Comparison of ENCODE assay signal across 26 cellular contexts in the genomic region with DNA sequence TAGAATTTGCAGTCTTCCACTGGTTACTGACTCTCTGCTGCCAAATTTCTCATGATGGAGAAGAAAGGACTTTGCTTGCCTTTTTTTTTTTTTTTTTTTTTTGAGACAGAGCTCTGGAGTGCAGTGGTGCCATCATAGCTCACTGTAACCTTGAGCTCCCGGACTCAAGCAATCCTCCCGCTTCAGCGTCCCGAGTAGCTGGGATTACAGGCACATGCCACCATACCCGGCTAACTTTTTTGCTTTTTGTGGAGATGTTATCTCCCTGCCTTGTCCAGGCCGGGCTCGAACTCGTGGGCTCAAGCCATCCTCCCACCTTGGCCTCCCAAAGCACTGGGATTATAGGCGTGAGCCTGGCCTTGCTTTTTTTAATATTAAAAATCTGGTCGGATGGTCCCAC. TPM values are rescaled to one million over a fixed set of nuclear protein-coding genes. Genes with fewer than 3 reads are reported as not detected.
DNase-seq lines count a peak whose midpoint lies in the region; ATAC-seq and TF ChIP-seq lines count a peak whose summit lies in the region.
"Had no signal": no experiment of that assay in that cellular context is flagged by ENCODE, and none has a peak within 500 bp of the region (broad histone marks: within the 10 kb centered on the region; RNA-seq: fewer than 3 reads in every experiment).

No MANE protein-coding gene starts in this region.

- no peak overlapping the region for H3K4me3 Mint-ChIP-seq in WTC11
- no peak overlapping the region for H3K4me3 Mint-ChIP-seq in endodermal cell
- no peak overlapping the region for H3K4me3 Mint-ChIP-seq in neural progenitor cell
- H3K4me3 Mint-ChIP-seq: CD4-positive, alpha-beta memory T cell had no signal

- H3K9me3 Mint-ChIP-seq in WTC11 (no peaks in the 10 kb centered on the region), endodermal cell (no peaks in the 10 kb centered on the region), neural progenitor cell (no peaks in the 10 kb centered on the region)

- peaks cover 66% of the 10 kb centered on the region for H3K36me3 Mint-ChIP-seq in WTC11
- peaks cover 60% of the 10 kb centered on the region for H3K36me3 Mint-ChIP-seq in endodermal cell (ENCODE audit: low read depth)
- H3K36me3 Mint-ChIP-seq in neural progenitor cell, result peaks cover 47% of the 10 kb centered on the region

- DNase-seq in DND-41 (no peak), G401 (ENCODE audit: low spot score) (peak; percentile 19), WTC11 (ENCODE audit: low spot score) (no peak), endodermal cell (no peak), neural progenitor cell (ENCODE audit: low spot score) (no peak)
- no peak for DNase-seq in activated naive CD4-positive, alpha-beta T cell treated with Interleukin-2 at 50 U/mL for 16 hours
- DNase-seq: C1 segment of cervical spinal cord; CD4-positive, alpha-beta memory T cell; COR-L47; DMS53; GDM1; Kasumi-1; NCI-H1105 treated with DMSO at 0.1 percent for 48 hours; NCI-H146; NCI-H1930; NCI-H446; NCI-H526; NCI-H82; NK-92 treated with Interleukin-12 subunit alpha and Interleukin-12 subunit beta, amount 100 ng/mL, for 24 hours; PC-3; Right ventricle myocardium superior had no signal

- no peak overlapping the region for H3K4me3 ChIP-seq in DND-41 (ENCODE audit: low read depth in 1 of 2, low read length in 2 of 2)
- H3K4me3 ChIP-seq in endodermal cell (ENCODE audit: low read length), result no peak overlapping the region
- no peak overlapping the region for H3K4me3 ChIP-seq in neural progenitor cell
- H3K4me3 ChIP-seq: GM12878, SJSA1 had no signal

- H2AFZ ChIP-seq in DND-41 (ENCODE audit: low read depth, low read length) (no peak overlapping the region), neural progenitor cell (replicated peaks) (no peak overlapping the region)

- H3K27ac ChIP-seq in DND-41 (ENCODE audit: low read length) (no peak overlapping the region), endodermal cell (ENCODE audit: low read depth, low read length) (no peak overlapping the region), neural progenitor cell (no peak overlapping the region)
- H3K27ac ChIP-seq: HL-60, SJSA1 had no signal

- H3K27ac Mint-ChIP-seq in WTC11 (peak overlapping the region; percentile 29; the same call in 1 of the 2 replicates), endodermal cell (no peak overlapping the region), neural progenitor cell (no peak overlapping the region)

- H3K79me2 ChIP-seq in DND-41 (ENCODE audit: insufficient read depth, low read length), result peaks cover 77% of the 10 kb centered on the region
- peaks cover 71% of the 10 kb centered on the region for H3K79me2 ChIP-seq in neural progenitor cell (ENCODE audit: low read depth)

- H3K9me3 ChIP-seq in DND-41 (ENCODE audit: insufficient read depth, low read length, severe bottlenecking) (no peaks in the 10 kb centered on the region), endodermal cell (ENCODE audit: control insufficient read depth, low read length) (no peaks in the 10 kb centered on the region), neural progenitor cell (ENCODE audit: low read depth) (no peaks in the 10 kb centered on the region)
- H3K9me3 ChIP-seq: SJSA1 had no signal

- 93 to 95% methylated on average over 10 of the region's 10 CpGs for WGBS in endodermal cell (ENCODE audit: insufficient coverage in 1 of 2, insufficient read length in 1 of 2), 2 experiments

- peaks cover 57% of the 10 kb centered on the region for H3K4me1 ChIP-seq in DND-41 (ENCODE audit: insufficient read depth, low read length)
- H3K4me1 ChIP-seq in endodermal cell (ENCODE audit: control insufficient read depth, insufficient read depth, low read length), result peaks cover 4% of the 10 kb centered on the region
- peaks cover 14% of the 10 kb centered on the region for H3K4me1 ChIP-seq in neural progenitor cell

- H3K4me1 Mint-ChIP-seq in WTC11 (peaks cover 42% of the 10 kb centered on the region), endodermal cell (peaks cover 25% of the 10 kb centered on the region), neural progenitor cell (peaks cover 37% of the 10 kb centered on the region)

- in situ Hi-C loops in G401 (cut with HindIII; ENCODE audit: low sequenced_read_pairs), result no loop called here

- peaks cover 90% of the 10 kb centered on the region for H4K20me1 ChIP-seq in DND-41 (ENCODE audit: insufficient read depth, low read length)
- peaks cover 85% of the 10 kb centered on the region for H4K20me1 ChIP-seq in neural progenitor cell (ENCODE audit: low read depth)

- H3K36me3 ChIP-seq in DND-41 (ENCODE audit: insufficient read depth, low read length) (peaks cover 98% of the 10 kb centered on the region), endodermal cell (ENCODE audit: control insufficient read depth, insufficient read depth, low read length) (peaks cover 57% of the 10 kb centered on the region), neural progenitor cell (peaks cover 28% of the 10 kb centered on the region)

- no peak overlapping the region for H3K9ac ChIP-seq in DND-41 (ENCODE audit: low read depth, low read length)
- no peak overlapping the region for H3K9ac ChIP-seq in endodermal cell (ENCODE audit: extremely low read depth, low read length, poor library complexity, severe bottlenecking)
- no peak overlapping the region for H3K9ac ChIP-seq in neural progenitor cell

- no peak for TF ChIP-seq CTCF in DND-41 (IDR thresholded peaks at IDR 0.05; ENCODE audit: borderline replicate concordance, extremely low read depth, low read length, poor library complexity, severe bottlenecking)
- no peak for TF ChIP-seq CTCF in WTC11 (IDR thresholded peaks at IDR 0.05)
- peak; percentile 10 for TF ChIP-seq CTCF in endodermal cell (conservative IDR thresholded peaks at IDR 0.05)
- TF ChIP-seq CTCF in neural progenitor cell (IDR thresholded peaks at IDR 0.05), result no peak

- H3K27me3 Mint-ChIP-seq in WTC11 (ENCODE audit: low read depth) (no peaks in the 10 kb centered on the region), endodermal cell (ENCODE audit: insufficient read depth) (no peaks in the 10 kb centered on the region), neural progenitor cell (ENCODE audit: insufficient read depth, low read depth) (peaks cover 3% of the 10 kb centered on the region)
- H3K27me3 Mint-ChIP-seq: CD4-positive, alpha-beta memory T cell had no signal

- CTCF ChIA-PET in WTC11 (lab: Charles Lee), result interaction anchor here (0.6 to 0.8 kb wide), 3 partner anchors 8 to 1188 kb away, joined by 3 read pairs; no protein-coding TSS in a partner anchor

- H3K4me2 ChIP-seq in DND-41 (ENCODE audit: insufficient read depth, low read length) (0 out of 2 replicates have a peak overlapping the region, but pooled peaks have one; percentile 95), neural progenitor cell (no peak overlapping the region)

- H3K27me3 ChIP-seq in DND-41 (ENCODE audit: insufficient read depth, low read length, poor library complexity) (no peaks in the 10 kb centered on the region), endodermal cell (ENCODE audit: control insufficient read depth, insufficient read depth, low read length, poor library complexity, severe bottlenecking) (no peaks in the 10 kb centered on the region), neural progenitor cell (no peaks in the 10 kb centered on the region)
- H3K27me3 ChIP-seq: SJSA1 had no signal

- peaks cover 4% of the 10 kb centered on the region for H3F3A ChIP-seq in neural progenitor cell (ENCODE audit: low read depth)

- POLR2A ChIA-PET in WTC11 (lab: Charles Lee), result interaction anchor here (0.6 to 0.7 kb wide), 2 partner anchors 8 to 625 kb away, joined by 3 to 6 read pairs; no protein-coding TSS in a partner anchor

- ATAC-seq in DND-41 (ENCODE audit: insufficient read depth, low read depth) (no peak), WTC11 (no peak), HG02642 (IDR thresholded peaks at IDR 0.05; ENCODE audit: poor library complexity, unreplicated experiment) (no peak)
- ATAC-seq: GM12878, HCT116, PC-3 had no signal

TF ChIP-seq in WTC11, 78 proteins besides CTCF, POLR2A, EP300 and RAD21 (continues in another document):
- TF ChIP-seq ATF1 (CRISPR knock-in tag; IDR thresholded peaks at IDR 0.05) (no peak), ZNF671 (CRISPR knock-in tag; IDR thresholded peaks at IDR 0.05) (no peak), ZNF219 (CRISPR knock-in tag; IDR thresholded peaks at IDR 0.05; ENCODE audit: borderline replicate concordance) (no peak), TCF7 (CRISPR knock-in tag; IDR thresholded peaks at IDR 0.05; ENCODE audit: low read depth) (no peak), NR1H2 (CRISPR knock-in tag; IDR thresholded peaks at IDR 0.05) (no peak)
- TF ChIP-seq, protein P1, sequence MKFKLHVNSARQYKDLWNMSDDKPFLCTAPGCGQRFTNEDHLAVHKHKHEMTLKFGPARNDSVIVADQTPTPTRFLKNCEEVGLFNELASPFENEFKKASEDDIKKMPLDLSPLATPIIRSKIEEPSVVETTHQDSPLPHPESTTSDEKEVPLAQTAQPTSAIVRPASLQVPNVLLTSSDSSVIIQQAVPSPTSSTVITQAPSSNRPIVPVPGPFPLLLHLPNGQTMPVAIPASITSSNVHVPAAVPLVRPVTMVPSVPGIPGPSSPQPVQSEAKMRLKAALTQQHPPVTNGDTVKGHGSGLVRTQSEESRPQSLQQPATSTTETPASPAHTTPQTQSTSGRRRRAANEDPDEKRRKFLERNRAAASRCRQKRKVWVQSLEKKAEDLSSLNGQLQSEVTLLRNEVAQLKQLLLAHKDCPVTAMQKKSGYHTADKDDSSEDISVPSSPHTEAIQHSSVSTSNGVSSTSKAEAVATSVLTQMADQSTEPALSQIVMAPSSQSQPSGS (CRISPR knock-in tag; IDR thresholded peaks at IDR 0.05; ENCODE audit: borderline replicate concordance, low read depth), result no peak

RNA-seq across cellular contexts. Expression of a gene that starts 6.2 kb away (rescaled TPM):
- total RNA-seq in G401 (2014; rRNA removed; shearing (Covaris generic)), result 42.4 and 69.1 TPM in 2 replicates
- 32.3 to 41.2 TPM (median 40.1 TPM) in 3 replicates for total RNA-seq in WTC11 (2021)
- total RNA-seq in endodermal cell, result 10 to 100 TPM; 27.2 to 36.9 TPM
- polyA plus RNA-seq in endodermal cell (2013, experiment 1 of 2), result 77.8 TPM
- polyA plus RNA-seq in endodermal cell (2013, experiment 2 of 2), result 81.3 TPM
- 94.3 and 96.2 TPM in 2 replicates for total RNA-seq in neural progenitor cell (ENCODE audit: low replicate concordance)
